ENCODE assay signal across 1 cellular context in genomic region chr3:98776114-98776513, GRCh38.
TF ChIP-seq lines count a peak whose summit lies in the region.

No MANE protein-coding gene starts in this region.

TF ChIP-seq in HepG2, 621 proteins besides CTCF, POLR2A, EP300 and RAD21 (continued from another document):
- TF ChIP-seq, protein P1, sequence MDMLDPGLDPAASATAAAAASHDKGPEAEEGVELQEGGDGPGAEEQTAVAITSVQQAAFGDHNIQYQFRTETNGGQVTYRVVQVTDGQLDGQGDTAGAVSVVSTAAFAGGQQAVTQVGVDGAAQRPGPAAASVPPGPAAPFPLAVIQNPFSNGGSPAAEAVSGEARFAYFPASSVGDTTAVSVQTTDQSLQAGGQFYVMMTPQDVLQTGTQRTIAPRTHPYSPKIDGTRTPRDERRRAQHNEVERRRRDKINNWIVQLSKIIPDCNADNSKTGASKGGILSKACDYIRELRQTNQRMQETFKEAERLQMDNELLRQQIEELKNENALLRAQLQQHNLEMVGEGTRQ (IDR thresholded peaks at IDR 0.05; ENCODE audit: low read depth, low read length), result no peak
- TF ChIP-seq, protein P1 (CRISPR knock-in tag; IDR thresholded peaks at IDR 0.05; ENCODE audit: borderline replicate concordance), result no peak
- TF ChIP-seq PLRG1 (conservative IDR thresholded peaks at IDR 0.05) (no peak), BORCS8-MEF2B (CRISPR knock-in tag; IDR thresholded peaks at IDR 0.05) (no peak), RCOR2 (CRISPR knock-in tag; IDR thresholded peaks at IDR 0.05) (no peak)
